8 cellular contexts compared by ENCODE assay signal in the genomic region with DNA sequence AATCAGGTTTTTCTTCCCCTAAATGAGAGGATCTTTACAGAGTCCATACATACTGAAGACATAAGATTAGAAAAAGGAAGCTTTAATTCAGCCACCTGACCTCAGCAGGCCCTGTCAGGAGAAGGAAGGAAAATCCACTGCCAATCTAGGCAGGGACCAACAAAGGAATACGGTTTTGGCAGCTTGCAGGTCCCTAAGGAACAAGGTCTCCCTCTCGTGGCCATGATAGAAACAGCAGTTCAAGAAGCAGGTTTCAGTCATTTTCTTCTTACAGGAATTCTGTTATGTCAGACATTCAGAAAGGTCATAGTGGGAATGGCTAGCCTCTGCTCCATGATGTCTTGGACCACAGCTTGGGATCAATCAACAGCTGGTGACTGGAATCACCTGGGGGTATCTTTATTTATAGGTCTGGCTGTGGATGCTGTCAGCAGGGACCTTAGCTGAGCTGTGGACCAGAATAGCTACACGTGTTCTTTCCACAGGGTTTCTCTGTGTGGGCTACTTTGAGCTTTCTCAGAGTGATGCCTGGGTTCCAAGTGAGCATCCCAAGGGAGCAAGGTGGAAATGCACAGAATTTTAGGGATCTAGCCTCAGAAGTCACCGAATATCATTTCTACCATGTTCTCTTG. TPM values are rescaled to one million over a fixed set of nuclear protein-coding genes. Genes with fewer than 3 reads are reported as not detected.
DNase-seq lines count a peak whose midpoint lies in the region; FAIRE-seq and TF ChIP-seq lines count a peak whose summit lies in the region.

No MANE protein-coding gene starts in this region.

- WGBS in small intestine, 3 donors, result 51 to 56% (median 55%) methylated on average over 4 of the region's 4 CpGs

- peak; percentile 55 for DNase-seq in BE2C
- no peak for DNase-seq in GM12892 (ENCODE audit: insufficient read length)
- DNase-seq in HS-27A (ENCODE audit: low read depth), result peak; percentile 61
- peak; percentile 19 for DNase-seq in NOMO-1 treated with DMSO at 0.1 percent for 48 hours (lab: John Stamatoyannopoulos, UW; ENCODE audit: unreplicated experiment)
- peak in 1 of 2 donors; percentile 83 for DNase-seq in ascending aorta (ENCODE audit: low spot score in 2 of 2)
- DNase-seq in hepatic stellate cell (ENCODE audit: low spot score), result peak; percentile 41
- DNase-seq in small intestine, result peak; percentile 55
- DNase-seq in OCI-M2 (lab: John Stamatoyannopoulos, UW; ENCODE audit: unreplicated experiment), result no peak

- no peak overlapping the region for H3K4me3 ChIP-seq in BE2C (ENCODE audit: low read depth, low read length)
- no peak overlapping the region for H3K4me3 ChIP-seq in ascending aorta
- H3K4me3 ChIP-seq in small intestine (ENCODE audit: low read depth in 1 of 2, low read length in 2 of 2), result no peak overlapping the region

- FAIRE-seq in GM12892 (lab: Jason Lieb, UNC) (peak; percentile 56), small intestine (lab: Jason Lieb, UNC) (no peak)

- no peak for TF ChIP-seq POLR2A in GM12892 (IDR thresholded peaks at IDR 0.05; ENCODE audit: low read depth, low read length)

- intact Hi-C loops in ascending aorta (cut with DNase I), result no loop called here

- H3K27ac ChIP-seq in ascending aorta (no peak overlapping the region), small intestine (ENCODE audit: low read depth in 1 of 2, low read length in 1 of 2) (no peak overlapping the region)

- H3K27me3 ChIP-seq in BE2C (no peaks in the 10 kb centered on the region), ascending aorta (no peaks in the 10 kb centered on the region), small intestine (ENCODE audit: control insufficient read depth in 2 of 2, insufficient read depth in 2 of 2, low read length in 2 of 2) (no peaks in the 10 kb centered on the region)

- H3K4me1 ChIP-seq in BE2C, result peaks cover 1% of the 10 kb centered on the region
- peaks cover 0 to 4% of the 10 kb centered on the region in 2 donors for H3K4me1 ChIP-seq in ascending aorta
- no peaks in the 10 kb centered on the region for H3K4me1 ChIP-seq in small intestine (ENCODE audit: control insufficient read depth in 2 of 2, insufficient read depth in 1 of 2, low read depth in 1 of 2, low read length in 1 of 2)

- TF ChIP-seq CTCF in BE2C (IDR thresholded peaks at IDR 0.05; ENCODE audit: low read depth, low read length) (peak; percentile 95), ascending aorta (IDR thresholded peaks at IDR 0.05) (peak; percentile 37 to 83 (median 83))

- H3K36me3 ChIP-seq in BE2C (no peaks in the 10 kb centered on the region), ascending aorta (no peaks in the 10 kb centered on the region), small intestine (ENCODE audit: control insufficient read depth in 2 of 2, insufficient read depth in 2 of 2, low read length in 2 of 2) (no peaks in the 10 kb centered on the region)

- no peaks in the 10 kb centered on the region for H3K9me3 ChIP-seq in BE2C
- H3K9me3 ChIP-seq in ascending aorta, result peaks cover 8 to 16% of the 10 kb centered on the region in 2 donors
- H3K9me3 ChIP-seq in small intestine (ENCODE audit: control insufficient read depth, low read depth), result no peaks in the 10 kb centered on the region

RNA-seq across cellular contexts. Expression of gene CMSS1, which starts 9.4 kb away (rescaled TPM):
- 190 TPM for polyA plus RNA-seq in BE2C (2012; ENCODE audit: insufficient read depth, insufficient read length, low read depth)
- 70.4 TPM for polyA plus RNA-seq in GM12892 (2012; ENCODE audit: missing spikeins)
- total RNA-seq in ascending aorta, result 9.2 TPM
- polyA plus RNA-seq in small intestine, result 10 to 100 TPM in 1 of 3 donors, 1 to 10 TPM in 2; 1.6 to 24.0 (median 6.2) TPM

Comparison
In these comparisons a context has a peak if more than half of its experiments do, and no peak if none do; other contexts are left out.
1. DNase-seq: peak in BE2C (single experiment), HS-27A (single experiment), NOMO-1 treated with DMSO at 0.1 percent for 48 hours (single experiment), hepatic stellate cell (single experiment) and small intestine (single experiment); none in GM12892 (single experiment) and OCI-M2 (single experiment).